ENCODE assay signal across 8 cellular contexts in genomic region chr1:120557597-120558302, GRCh38.
DNase-seq lines count a peak whose midpoint lies in the region; TF ChIP-seq lines count a peak whose summit lies in the region.
"Not testable (repeated sequence)": the region's sequence is repeated elsewhere in the genome, so short reads cannot be mapped to it uniquely, and the experiment has no call there.

No MANE protein-coding gene starts in this region.

- H3K4me1 Mint-ChIP-seq in activated T-cell treated with anti-CD3 and anti-CD28 coated beads, Interleukin-2, amount 50 U/mL, for 24 hours (ENCODE audit: low read depth), result not testable (repeated sequence)

- not testable (repeated sequence) for H3K27me3 Mint-ChIP-seq in activated T-cell treated with anti-CD3 and anti-CD28 coated beads, Interleukin-2, amount 50 U/mL, for 24 hours

- H2BK5ac ChIP-seq in neuronal stem cell (ENCODE audit: low read length), result not testable (repeated sequence)

- H3K27ac Mint-ChIP-seq in activated T-cell treated with anti-CD3 and anti-CD28 coated beads, Interleukin-2, amount 50 U/mL, for 24 hours, result not testable (repeated sequence)

- peak overlapping the region; percentile 49 for H3K4me2 ChIP-seq in neuronal stem cell (ENCODE audit: insufficient read depth, low read length, poor library complexity, severe bottlenecking)

- H3K4me3 Mint-ChIP-seq in activated T-cell treated with anti-CD3 and anti-CD28 coated beads, Interleukin-2, amount 50 U/mL, for 24 hours, result peak overlapping the region; percentile 70

- H3K14ac ChIP-seq in neuronal stem cell (ENCODE audit: low read length), result not testable (repeated sequence)

- not testable (repeated sequence) for H3K9ac ChIP-seq in iPS-20b (ENCODE audit: low read depth, low read length); neuronal stem cell (ENCODE audit: low read depth, low read length, poor library complexity)

- H4K91ac ChIP-seq in neuronal stem cell (ENCODE audit: low read depth, low read length, poor library complexity), result not testable (repeated sequence)

- no CpG with 5 or more reads among the region's 46 CpGs for WGBS in neuronal stem cell (ENCODE audit: extremely low coverage in 2 of 2, insufficient read length in 2 of 2, insufficient replicate concordance in 1 of 2), 2 donors
- WGBS in transverse colon (ENCODE audit: low coverage in 1 of 2), 2 donors, result 0% methylated on average over 12 of the region's 46 CpGs; no CpG with 5 or more reads in 1 of the 2 donors

- TF ChIP-seq POLR2A in transverse colon (IDR thresholded peaks at IDR 0.05), result not testable (repeated sequence)

- H3K36me3 Mint-ChIP-seq in activated T-cell treated with anti-CD3 and anti-CD28 coated beads, Interleukin-2, amount 50 U/mL, for 24 hours (ENCODE audit: low read depth), result not testable (repeated sequence)

- not testable (repeated sequence) for H2BK15ac ChIP-seq in neuronal stem cell (ENCODE audit: low read length)

- H2AK5ac ChIP-seq in neuronal stem cell (ENCODE audit: low read depth, low read length), result not testable (repeated sequence)

- not testable (repeated sequence) for H3K9me3 ChIP-seq in effector memory CD4-positive, alpha-beta T cell (ENCODE audit: control insufficient read depth, low read length); iPS-20b (ENCODE audit: insufficient read depth, low read depth, low read length); neuronal stem cell (replicated peaks in 1 of 2; ENCODE audit: control insufficient read depth in 2 of 2, insufficient read depth in 1 of 2, low read depth in 1 of 2, low read length in 2 of 2); transverse colon

- not testable (repeated sequence) for H3K36me3 ChIP-seq in effector memory CD4-positive, alpha-beta T cell (ENCODE audit: control insufficient read depth, insufficient read depth, low read length); iPS-20b (ENCODE audit: insufficient read depth, low read depth, low read length); neuronal stem cell (replicated peaks in 1 of 2; ENCODE audit: control insufficient read depth in 2 of 2, insufficient read depth in 2 of 2, low read length in 2 of 2); transverse colon

- not testable (repeated sequence) for H3K23ac ChIP-seq in neuronal stem cell (ENCODE audit: low read depth, low read length, poor library complexity)

- intact Hi-C loops in transverse colon (cut with DNase I; ENCODE audit: low total_unique reads), result not testable (repeated sequence)

- H3K4ac ChIP-seq in neuronal stem cell (ENCODE audit: low read length), result not testable (repeated sequence)

- H3K18ac ChIP-seq in neuronal stem cell (ENCODE audit: low read length), result not testable (repeated sequence)

- H3K4me3 ChIP-seq in HFF-Myc (replicated peaks; ENCODE audit: low read depth, low read length), result peak overlapping the region; percentile 52
- H3K4me3 ChIP-seq in effector memory CD4-positive, alpha-beta T cell (ENCODE audit: insufficient read depth, low read depth, low read length, poor library complexity, severe bottlenecking), result peak overlapping the region; percentile 46
- peak overlapping the region; percentile 67 for H3K4me3 ChIP-seq in iPS-20b (ENCODE audit: low read length)
- H3K4me3 ChIP-seq in neuronal stem cell (ENCODE audit: low read length in 2 of 2), result peak overlapping the region; percentile 50 to 75
- H3K4me3 ChIP-seq in transverse colon, result peak overlapping the region; percentile 9 to 59 (median 50)

- not testable (repeated sequence) for H2BK12ac ChIP-seq in neuronal stem cell (ENCODE audit: low read length)

- peak overlapping the region; percentile 61 for H2AFZ ChIP-seq in neuronal stem cell (ENCODE audit: low read length)

- H3K27ac ChIP-seq in effector memory CD4-positive, alpha-beta T cell (ENCODE audit: insufficient read depth, low read length, poor library complexity, severe bottlenecking); iPS-20b (ENCODE audit: low read length); neuronal stem cell (replicated peaks; ENCODE audit: low read length): not testable (repeated sequence)
- peak overlapping the region; percentile 77 to 83 (median 83) for H3K27ac ChIP-seq in transverse colon

- H3K27me3 ChIP-seq in effector memory CD4-positive, alpha-beta T cell (replicated peaks; ENCODE audit: control insufficient read depth, insufficient read depth, low read length, poor library complexity, severe bottlenecking); iPS-20b (ENCODE audit: insufficient read depth, low read length); neuronal stem cell (ENCODE audit: control insufficient read depth in 3 of 3, insufficient read depth in 3 of 3, low read depth in 1 of 3, low read length in 3 of 3); transverse colon: not testable (repeated sequence)

- H2BK120ac ChIP-seq in neuronal stem cell (ENCODE audit: low read depth, low read length), result not testable (repeated sequence)

- H3K4me1 ChIP-seq in effector memory CD4-positive, alpha-beta T cell (ENCODE audit: control insufficient read depth, insufficient read depth, low read length, poor library complexity, severe bottlenecking); iPS-20b (ENCODE audit: insufficient read depth, low read length); neuronal stem cell (ENCODE audit: control insufficient read depth in 2 of 2, insufficient read depth in 1 of 2, low read depth in 1 of 2, low read length in 2 of 2); transverse colon: not testable (repeated sequence)

- H3K9me3 Mint-ChIP-seq in activated T-cell treated with anti-CD3 and anti-CD28 coated beads, Interleukin-2, amount 50 U/mL, for 24 hours, result not testable (repeated sequence)

- not testable (repeated sequence) for H3K79me1 ChIP-seq in neuronal stem cell (ENCODE audit: low read depth, low read length)

- not testable (repeated sequence) for TF ChIP-seq CTCF in HFF-Myc (IDR thresholded peaks at IDR 0.05; ENCODE audit: low read depth, low read length, missing control alignments); transverse colon (IDR thresholded peaks at IDR 0.05)

- in situ Hi-C loops in transverse colon (cut with MboI; ENCODE audit: low pct_ligation_motif_present in 1 of 4, low pct_unique_long_range_greater_than_20kb in 1 of 4, low sequenced_read_pairs in 3 of 4), result not testable (repeated sequence)

- DNase-seq in ELR (ENCODE audit: low read depth), result peak; percentile 39
- DNase-seq in HFF-Myc (ENCODE audit: extremely low read depth, low read depth); effector memory CD4-positive, alpha-beta T cell: not testable (repeated sequence)
- DNase-seq in NCI-H345 (lab: John Stamatoyannopoulos, UW), result peak; percentile 10
- DNase-seq in activated T-cell treated with anti-CD3 and anti-CD28 coated beads, Interleukin-2, amount 50 U/mL, for 24 hours, result peak; percentile 37
- peak; percentile 0 for DNase-seq in neuronal stem cell (ENCODE audit: low spot score)
- DNase-seq in transverse colon, result peak; percentile 16

- TF ChIP-seq EP300 in transverse colon (IDR thresholded peaks at IDR 0.05; ENCODE audit: low read depth), result not testable (repeated sequence)

- H4K8ac ChIP-seq in neuronal stem cell (ENCODE audit: low read depth, low read length), result not testable (repeated sequence)
